1 cellular context compared by ENCODE assay signal in the genomic region with DNA sequence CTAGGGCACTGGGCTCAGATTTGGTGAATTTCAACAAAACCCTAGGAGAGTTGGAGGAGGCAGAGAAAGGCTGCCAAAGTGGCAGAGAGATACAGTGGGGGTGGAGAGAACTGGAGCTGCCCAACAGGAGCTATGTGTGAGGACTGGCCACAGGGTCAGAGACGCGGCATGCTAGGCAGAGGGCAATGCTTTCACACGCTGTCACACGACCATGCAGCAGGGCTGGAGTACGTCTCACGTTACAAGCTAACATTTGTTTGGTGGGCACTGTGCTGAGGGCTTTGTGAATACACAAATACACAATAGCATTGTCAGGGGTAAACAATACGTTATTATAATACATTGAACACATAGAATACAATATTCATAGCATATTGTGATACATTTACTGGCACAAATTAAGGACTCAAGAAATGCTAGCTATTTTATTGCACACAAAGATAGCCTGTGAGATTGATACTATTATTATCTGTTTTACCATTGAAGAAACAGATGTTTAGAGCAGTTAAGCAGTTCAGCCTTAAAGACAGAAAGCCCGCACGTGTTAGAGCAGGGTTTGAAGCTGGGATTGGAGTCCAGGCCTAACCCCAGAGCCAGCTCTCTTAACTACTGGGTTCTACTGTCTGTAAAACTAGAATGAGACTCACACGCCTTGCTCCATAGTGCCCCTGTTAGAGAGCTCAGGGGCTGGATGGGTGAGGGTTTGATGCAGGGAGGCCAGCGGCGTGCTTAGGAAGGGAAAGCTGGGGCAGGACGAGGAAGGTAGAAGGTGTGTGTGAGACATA.
TF ChIP-seq lines count a peak whose summit lies in the region.

No MANE protein-coding gene starts in this region.

TF ChIP-seq in GM23338, 12 proteins besides CTCF, POLR2A, EP300 and RAD21 (continued from another document):
- TF ChIP-seq, protein P1, sequence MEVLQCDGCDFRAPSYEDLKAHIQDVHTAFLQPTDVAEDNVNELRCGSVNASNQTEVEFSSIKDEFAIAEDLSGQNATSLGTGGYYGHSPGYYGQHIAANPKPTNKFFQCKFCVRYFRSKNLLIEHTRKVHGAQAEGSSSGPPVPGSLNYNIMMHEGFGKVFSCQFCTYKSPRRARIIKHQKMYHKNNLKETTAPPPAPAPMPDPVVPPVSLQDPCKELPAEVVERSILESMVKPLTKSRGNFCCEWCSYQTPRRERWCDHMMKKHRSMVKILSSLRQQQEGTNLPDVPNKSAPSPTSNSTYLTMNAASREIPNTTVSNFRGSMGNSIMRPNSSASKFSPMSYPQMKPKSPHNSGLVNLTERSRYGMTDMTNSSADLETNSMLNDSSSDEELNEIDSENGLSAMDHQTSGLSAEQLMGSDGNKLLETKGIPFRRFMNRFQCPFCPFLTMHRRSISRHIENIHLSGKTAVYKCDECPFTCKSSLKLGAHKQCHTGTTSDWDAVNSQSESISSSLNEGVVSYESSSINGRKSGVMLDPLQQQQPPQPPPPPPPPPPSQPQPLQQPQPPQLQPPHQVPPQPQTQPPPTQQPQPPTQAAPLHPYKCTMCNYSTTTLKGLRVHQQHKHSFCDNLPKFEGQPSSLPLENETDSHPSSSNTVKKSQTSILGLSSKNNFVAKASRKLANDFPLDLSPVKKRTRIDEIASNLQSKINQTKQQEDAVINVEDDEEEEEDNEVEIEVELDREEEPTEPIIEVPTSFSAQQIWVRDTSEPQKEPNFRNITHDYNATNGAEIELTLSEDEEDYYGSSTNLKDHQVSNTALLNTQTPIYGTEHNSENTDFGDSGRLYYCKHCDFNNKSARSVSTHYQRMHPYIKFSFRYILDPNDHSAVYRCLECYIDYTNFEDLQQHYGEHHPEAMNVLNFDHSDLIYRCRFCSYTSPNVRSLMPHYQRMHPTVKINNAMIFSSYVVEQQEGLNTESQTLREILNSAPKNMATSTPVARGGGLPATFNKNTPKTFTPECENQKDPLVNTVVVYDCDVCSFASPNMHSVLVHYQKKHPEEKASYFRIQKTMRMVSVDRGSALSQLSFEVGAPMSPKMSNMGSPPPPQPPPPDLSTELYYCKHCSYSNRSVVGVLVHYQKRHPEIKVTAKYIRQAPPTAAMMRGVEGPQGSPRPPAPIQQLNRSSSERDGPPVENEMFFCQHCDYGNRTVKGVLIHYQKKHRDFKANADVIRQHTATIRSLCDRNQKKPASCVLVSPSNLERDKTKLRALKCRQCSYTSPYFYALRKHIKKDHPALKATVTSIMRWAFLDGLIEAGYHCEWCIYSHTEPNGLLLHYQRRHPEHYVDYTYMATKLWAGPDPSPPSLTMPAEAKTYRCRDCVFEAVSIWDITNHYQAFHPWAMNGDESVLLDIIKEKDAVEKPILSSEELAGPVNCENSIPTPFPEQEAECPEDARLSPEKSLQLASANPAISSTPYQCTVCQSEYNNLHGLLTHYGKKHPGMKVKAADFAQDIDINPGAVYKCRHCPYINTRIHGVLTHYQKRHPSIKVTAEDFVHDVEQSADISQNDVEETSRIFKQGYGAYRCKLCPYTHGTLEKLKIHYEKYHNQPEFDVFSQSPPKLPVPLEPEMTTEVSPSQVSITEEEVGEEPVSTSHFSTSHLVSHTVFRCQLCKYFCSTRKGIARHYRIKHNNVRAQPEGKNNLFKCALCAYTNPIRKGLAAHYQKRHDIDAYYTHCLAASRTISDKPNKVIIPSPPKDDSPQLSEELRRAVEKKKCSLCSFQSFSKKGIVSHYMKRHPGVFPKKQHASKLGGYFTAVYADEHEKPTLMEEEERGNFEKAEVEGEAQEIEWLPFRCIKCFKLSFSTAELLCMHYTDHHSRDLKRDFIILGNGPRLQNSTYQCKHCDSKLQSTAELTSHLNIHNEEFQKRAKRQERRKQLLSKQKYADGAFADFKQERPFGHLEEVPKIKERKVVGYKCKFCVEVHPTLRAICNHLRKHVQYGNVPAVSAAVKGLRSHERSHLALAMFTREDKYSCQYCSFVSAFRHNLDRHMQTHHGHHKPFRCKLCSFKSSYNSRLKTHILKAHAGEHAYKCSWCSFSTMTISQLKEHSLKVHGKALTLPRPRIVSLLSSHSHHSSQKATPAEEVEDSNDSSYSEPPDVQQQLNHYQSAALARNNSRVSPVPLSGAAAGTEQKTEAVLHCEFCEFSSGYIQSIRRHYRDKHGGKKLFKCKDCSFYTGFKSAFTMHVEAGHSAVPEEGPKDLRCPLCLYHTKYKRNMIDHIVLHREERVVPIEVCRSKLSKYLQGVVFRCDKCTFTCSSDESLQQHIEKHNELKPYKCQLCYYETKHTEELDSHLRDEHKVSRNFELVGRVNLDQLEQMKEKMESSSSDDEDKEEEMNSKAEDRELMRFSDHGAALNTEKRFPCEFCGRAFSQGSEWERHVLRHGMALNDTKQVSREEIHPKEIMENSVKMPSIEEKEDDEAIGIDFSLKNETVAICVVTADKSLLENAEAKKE (CRISPR knock-in tag; IDR thresholded peaks at IDR 0.05), result no peak
- TF ChIP-seq ZNF114 (CRISPR knock-in tag; IDR thresholded peaks at IDR 0.05) (no peak), CREB1 (CRISPR knock-in tag; IDR thresholded peaks at IDR 0.05; ENCODE audit: low read depth) (no peak), ZNF331 (CRISPR knock-in tag; IDR thresholded peaks at IDR 0.05; ENCODE audit: low read depth) (no peak), EZH2 (IDR thresholded peaks at IDR 0.05; ENCODE audit: low read depth, unreplicated experiment) (no peak), STAT1 (IDR thresholded peaks at IDR 0.05; ENCODE audit: unreplicated experiment) (no peak), NANOG (IDR thresholded peaks at IDR 0.05; ENCODE audit: borderline replicate concordance) (no peak)
- TF ChIP-seq, protein P2, sequence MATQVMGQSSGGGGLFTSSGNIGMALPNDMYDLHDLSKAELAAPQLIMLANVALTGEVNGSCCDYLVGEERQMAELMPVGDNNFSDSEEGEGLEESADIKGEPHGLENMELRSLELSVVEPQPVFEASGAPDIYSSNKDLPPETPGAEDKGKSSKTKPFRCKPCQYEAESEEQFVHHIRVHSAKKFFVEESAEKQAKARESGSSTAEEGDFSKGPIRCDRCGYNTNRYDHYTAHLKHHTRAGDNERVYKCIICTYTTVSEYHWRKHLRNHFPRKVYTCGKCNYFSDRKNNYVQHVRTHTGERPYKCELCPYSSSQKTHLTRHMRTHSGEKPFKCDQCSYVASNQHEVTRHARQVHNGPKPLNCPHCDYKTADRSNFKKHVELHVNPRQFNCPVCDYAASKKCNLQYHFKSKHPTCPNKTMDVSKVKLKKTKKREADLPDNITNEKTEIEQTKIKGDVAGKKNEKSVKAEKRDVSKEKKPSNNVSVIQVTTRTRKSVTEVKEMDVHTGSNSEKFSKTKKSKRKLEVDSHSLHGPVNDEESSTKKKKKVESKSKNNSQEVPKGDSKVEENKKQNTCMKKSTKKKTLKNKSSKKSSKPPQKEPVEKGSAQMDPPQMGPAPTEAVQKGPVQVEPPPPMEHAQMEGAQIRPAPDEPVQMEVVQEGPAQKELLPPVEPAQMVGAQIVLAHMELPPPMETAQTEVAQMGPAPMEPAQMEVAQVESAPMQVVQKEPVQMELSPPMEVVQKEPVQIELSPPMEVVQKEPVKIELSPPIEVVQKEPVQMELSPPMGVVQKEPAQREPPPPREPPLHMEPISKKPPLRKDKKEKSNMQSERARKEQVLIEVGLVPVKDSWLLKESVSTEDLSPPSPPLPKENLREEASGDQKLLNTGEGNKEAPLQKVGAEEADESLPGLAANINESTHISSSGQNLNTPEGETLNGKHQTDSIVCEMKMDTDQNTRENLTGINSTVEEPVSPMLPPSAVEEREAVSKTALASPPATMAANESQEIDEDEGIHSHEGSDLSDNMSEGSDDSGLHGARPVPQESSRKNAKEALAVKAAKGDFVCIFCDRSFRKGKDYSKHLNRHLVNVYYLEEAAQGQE (IDR thresholded peaks at IDR 0.05; ENCODE audit: unreplicated experiment), result no peak
TF ChIP-seq in GM23338: peak in this region for 0.
